ENCODE assay signal across 1 cellular context in genomic region chr10:4086041-4086886, GRCh38.
TF ChIP-seq lines count a peak whose summit lies in the region.

No MANE protein-coding gene starts in this region.

TF ChIP-seq in IMR-90, 13 proteins besides CTCF, POLR2A, EP300 and RAD21:
- TF ChIP-seq CEBPB (IDR thresholded peaks at IDR 0.05; ENCODE audit: low read depth, low read length) (no peak), CHD1 (IDR thresholded peaks at IDR 0.05; ENCODE audit: low read depth, low read length) (no peak), NFE2L2 (IDR thresholded peaks at IDR 0.05; ENCODE audit: low read depth, low read length) (no peak), MXI1 (IDR thresholded peaks at IDR 0.05; ENCODE audit: borderline replicate concordance, low read depth, low read length) (no peak), MAFK (IDR thresholded peaks at IDR 0.05; ENCODE audit: low read depth, low read length) (no peak), RCOR1 (IDR thresholded peaks at IDR 0.05; ENCODE audit: insufficient replicate concordance, low read length) (no peak), RFX5 (IDR thresholded peaks at IDR 0.05; ENCODE audit: low read depth, low read length) (no peak), FOS (IDR thresholded peaks at IDR 0.05; ENCODE audit: low read depth, low read length) (no peak), BHLHE40 (IDR thresholded peaks at IDR 0.05; ENCODE audit: low read depth, low read length) (no peak), MAZ (IDR thresholded peaks at IDR 0.05; ENCODE audit: borderline replicate concordance, low read depth, low read length) (no peak), SMC3 (IDR thresholded peaks at IDR 0.05; ENCODE audit: low read depth, low read length) (no peak)
- TF ChIP-seq, protein P1, sequence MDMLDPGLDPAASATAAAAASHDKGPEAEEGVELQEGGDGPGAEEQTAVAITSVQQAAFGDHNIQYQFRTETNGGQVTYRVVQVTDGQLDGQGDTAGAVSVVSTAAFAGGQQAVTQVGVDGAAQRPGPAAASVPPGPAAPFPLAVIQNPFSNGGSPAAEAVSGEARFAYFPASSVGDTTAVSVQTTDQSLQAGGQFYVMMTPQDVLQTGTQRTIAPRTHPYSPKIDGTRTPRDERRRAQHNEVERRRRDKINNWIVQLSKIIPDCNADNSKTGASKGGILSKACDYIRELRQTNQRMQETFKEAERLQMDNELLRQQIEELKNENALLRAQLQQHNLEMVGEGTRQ (IDR thresholded peaks at IDR 0.05; ENCODE audit: low read depth, low read length): no peak
- TF ChIP-seq, protein P2, sequence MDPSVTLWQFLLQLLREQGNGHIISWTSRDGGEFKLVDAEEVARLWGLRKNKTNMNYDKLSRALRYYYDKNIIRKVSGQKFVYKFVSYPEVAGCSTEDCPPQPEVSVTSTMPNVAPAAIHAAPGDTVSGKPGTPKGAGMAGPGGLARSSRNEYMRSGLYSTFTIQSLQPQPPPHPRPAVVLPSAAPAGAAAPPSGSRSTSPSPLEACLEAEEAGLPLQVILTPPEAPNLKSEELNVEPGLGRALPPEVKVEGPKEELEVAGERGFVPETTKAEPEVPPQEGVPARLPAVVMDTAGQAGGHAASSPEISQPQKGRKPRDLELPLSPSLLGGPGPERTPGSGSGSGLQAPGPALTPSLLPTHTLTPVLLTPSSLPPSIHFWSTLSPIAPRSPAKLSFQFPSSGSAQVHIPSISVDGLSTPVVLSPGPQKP (IDR thresholded peaks at IDR 0.05; ENCODE audit: borderline replicate concordance, low read depth, low read length): no peak
TF ChIP-seq in IMR-90: peak in this region for 0.
